9 cellular contexts compared by ENCODE assay signal in genomic region chr6:87944541-87944954, GRCh38.
DNase-seq lines count a peak whose midpoint lies in the region; ATAC-seq, FAIRE-seq and TF ChIP-seq lines count a peak whose summit lies in the region.
"Had no signal": no experiment of that assay in that cellular context is flagged by ENCODE, and none has a peak within 500 bp of the region (broad histone marks: within the 10 kb centered on the region; RNA-seq: fewer than 3 reads in every experiment).

No MANE protein-coding gene starts in this region.

- peaks cover 4% of the 10 kb centered on the region for H3K4me1 ChIP-seq in SJSA1 (replicated peaks)
- no peaks in the 10 kb centered on the region for H3K4me1 ChIP-seq in small intestine (ENCODE audit: control insufficient read depth in 2 of 2, insufficient read depth in 1 of 2, low read depth in 1 of 2, low read length in 1 of 2)
- no peaks in the 10 kb centered on the region for H3K4me1 ChIP-seq in A673 (ENCODE audit: insufficient read depth, low read length, poor library complexity, severe bottlenecking)

- no peaks in the 10 kb centered on the region for H3K4me1 Mint-ChIP-seq in natural killer cell

- H3K27ac ChIP-seq in SJSA1 (no peak overlapping the region), small intestine (ENCODE audit: low read depth in 1 of 2, low read length in 1 of 2) (no peak overlapping the region), A673 (ENCODE audit: low read depth, low read length, poor library complexity, severe bottlenecking) (no peak overlapping the region)

- H3K36me3 ChIP-seq in SJSA1 (no peaks in the 10 kb centered on the region), small intestine (ENCODE audit: control insufficient read depth in 2 of 2, insufficient read depth in 2 of 2, low read length in 2 of 2) (no peaks in the 10 kb centered on the region), A673 (ENCODE audit: insufficient read depth, low read length, poor library complexity, severe bottlenecking) (no peaks in the 10 kb centered on the region)

- H3K4me3 ChIP-seq in SJSA1 (no peak overlapping the region), small intestine (ENCODE audit: low read depth in 1 of 2, low read length in 2 of 2) (no peak overlapping the region), A673 (ENCODE audit: low read depth, low read length, poor library complexity, severe bottlenecking) (no peak overlapping the region)

- H3K36me3 Mint-ChIP-seq in natural killer cell, result no peaks in the 10 kb centered on the region

- CTCF ChIA-PET in A673 (lab: Charles Lee), result interaction anchor here (1.0 kb wide), 1 partner anchor 14 kb away, joined by 3 read pairs; no protein-coding TSS in a partner anchor

- H3K27me3 ChIP-seq in SJSA1 (replicated peaks), result no peaks in the 10 kb centered on the region
- H3K27me3 ChIP-seq in small intestine (ENCODE audit: control insufficient read depth in 2 of 2, insufficient read depth in 2 of 2, low read length in 2 of 2), result no peaks in the 10 kb centered on the region
- H3K27me3 ChIP-seq in A673 (replicated peaks; ENCODE audit: insufficient read depth, low read depth, low read length, poor library complexity), result no peaks in the 10 kb centered on the region

- peaks cover 16 to 67% of the 10 kb centered on the region in 2 donors for H3K27me3 Mint-ChIP-seq in natural killer cell (ENCODE audit: low read depth in 2 of 2)

- ATAC-seq in Right ventricle myocardium inferior (peak; percentile 94), HG03432 (IDR thresholded peaks at IDR 0.05; ENCODE audit: unreplicated experiment) (no peak), natural killer cell (no peak), HG02981 (IDR thresholded peaks at IDR 0.05; ENCODE audit: unreplicated experiment) (no peak)

- BruUV-seq in A673 (replicated peaks; lab: Mats Ljungman, UMichigan), result no TSS peak

- TF ChIP-seq CTCF in natural killer cell (IDR thresholded peaks at IDR 0.05) (no peak), A673 (conservative IDR thresholded peaks at IDR 0.05; ENCODE audit: low read depth, low read length) (no peak)

- no peaks in the 10 kb centered on the region for H3K9me3 Mint-ChIP-seq in natural killer cell

- no peaks in the 10 kb centered on the region; the same call in 1 of the 2 replicates for H3K9me3 ChIP-seq in SJSA1 (replicated peaks)
- H3K9me3 ChIP-seq in small intestine (ENCODE audit: control insufficient read depth, low read depth), result no peaks in the 10 kb centered on the region
- no peaks in the 10 kb centered on the region for H3K9me3 ChIP-seq in A673 (ENCODE audit: low read depth, low read length, poor library complexity, severe bottlenecking)

- POLR2A ChIA-PET in A673 (lab: Charles Lee; ENCODE audit: low non-redundant PET), result no interaction called here

- H3K27ac Mint-ChIP-seq in natural killer cell, result no peak overlapping the region

- FAIRE-seq in small intestine (lab: Jason Lieb, UNC), result no peak
- FAIRE-seq: endothelial cell of umbilical vein had no signal

- 19 to 23% (median 19%) methylated on average over 5 of the region's 5 CpGs for WGBS in small intestine, 3 donors

- DNase-seq in HCEC 1CT (peak; percentile 42), SJSA1 (ENCODE audit: low read depth in 1 of 2, low spot score in 2 of 2) (peak; percentile 38 to 55), Right ventricle myocardium inferior (ENCODE audit: missing footprints) (peak; percentile 84), small intestine (peak; percentile 7), natural killer cell (no peak), A673 (ENCODE audit: low spot score) (no peak)

- intact Hi-C loops in Right ventricle myocardium inferior (cut with DNase I) (no loop called here), natural killer cell (cut with micrococcal nuclease) (no loop called here), A673 (cut with micrococcal nuclease; ENCODE audit: unreplicated experiment) (loop anchor here (10.0 kb wide), 1 partner anchor 550 kb away; no protein-coding TSS in a partner anchor)

- H3K4me3 Mint-ChIP-seq in natural killer cell, result no peak overlapping the region

Comparison
In these comparisons a context has a peak if more than half of its experiments do, and no peak if none do; other contexts are left out.
1. DNase-seq: peak in HCEC 1CT (single experiment), SJSA1 (2 of 2), Right ventricle myocardium inferior (single experiment) and small intestine (single experiment); none in natural killer cell (single experiment) and A673 (single experiment).